Comparison of ENCODE assay signal across 13 cellular contexts in genomic region chr17:42186191-42186590, GRCh38. TPM values are rescaled to one million over a fixed set of nuclear protein-coding genes. Genes with fewer than 3 reads are reported as not detected.
"Had no signal": no experiment of that assay in that cellular context is flagged by ENCODE, and none has a peak within 500 bp of the region (broad histone marks: within the 10 kb centered on the region; RNA-seq: fewer than 3 reads in every experiment).

No MANE protein-coding gene starts in this region.

RNA-seq across cellular contexts. Expression of gene HCRT, which starts 0.9 kb away (rescaled TPM):
- total RNA-seq: esophagus mucosa, fibroblast of lung, glomerular endothelial cell, heart left ventricle, liver, lung microvascular endothelial cell, mesenteric fat pad, mononuclear cell, occipital lobe, pancreas, progenitor cell of endocrine pancreas, right cardiac atrium had no signal
- polyA plus RNA-seq: fibroblast of lung, heart left ventricle, liver, pancreas, right cardiac atrium, small intestine had no signal

RNA-seq across cellular contexts. Expression of gene KCNH4, which starts 5.2 kb away (rescaled TPM):
- total RNA-seq: esophagus mucosa, fibroblast of lung, liver, progenitor cell of endocrine pancreas had no signal
